Comparison of ENCODE assay signal across 8 cellular contexts in the genomic region with DNA sequence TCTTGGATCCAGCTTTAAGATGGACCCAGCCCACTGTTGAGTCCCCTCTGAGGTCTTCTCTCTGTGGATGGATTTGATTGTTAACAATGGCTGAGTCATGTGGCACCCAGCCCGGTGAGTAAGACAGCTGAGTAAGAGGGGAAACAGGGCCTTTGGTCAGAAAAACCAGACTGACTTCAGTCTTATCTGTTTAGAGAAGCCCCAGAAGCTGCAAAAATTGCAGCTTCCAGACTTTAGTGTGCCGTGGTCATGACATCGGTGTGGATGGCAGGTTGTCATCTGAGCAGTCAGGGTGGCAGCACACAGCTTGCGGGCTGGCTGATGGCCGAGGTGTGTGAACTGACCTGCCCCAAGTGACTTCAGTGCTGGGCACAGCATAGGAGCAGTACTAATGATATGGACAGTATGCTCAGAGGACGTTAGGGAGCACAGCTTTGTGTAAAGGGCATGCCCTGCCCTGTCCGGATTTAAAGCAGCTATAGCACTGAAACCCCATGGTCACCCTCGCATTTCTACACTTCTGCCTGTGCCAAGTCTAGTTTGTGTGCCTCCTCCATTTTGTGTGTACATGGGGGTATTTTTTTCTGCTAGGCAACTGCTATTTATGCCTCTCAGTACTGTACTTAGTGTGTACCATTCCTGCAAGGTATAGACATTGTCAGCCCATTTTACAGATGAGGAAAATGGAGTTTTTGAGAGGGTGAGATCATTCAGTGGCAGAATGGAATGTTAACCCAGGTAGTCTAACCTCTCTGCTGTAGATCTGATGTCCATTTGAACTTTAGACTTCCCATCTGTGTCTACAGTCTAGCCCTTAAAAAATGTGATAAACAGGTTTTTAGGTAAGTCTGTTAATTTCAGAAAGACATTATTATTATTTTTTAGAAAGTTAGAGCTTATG. TPM values are rescaled to one million over a fixed set of nuclear protein-coding genes. Genes with fewer than 3 reads are reported as not detected.
DNase-seq lines count a peak whose midpoint lies in the region; ATAC-seq and TF ChIP-seq lines count a peak whose summit lies in the region.

No MANE protein-coding gene starts in this region.

- H3K27ac Mint-ChIP-seq in HFFc6 (peak overlapping the region; percentile 89), type B pancreatic cell (peak overlapping the region; percentile 88)
- no peak overlapping the region for H3K27ac Mint-ChIP-seq in activated CD4-positive, alpha-beta T cell treated with anti-CD3 and anti-CD28 coated beads, Interleukin-2, amount 10 ng/mL, durations not matched to agents 24 days and 14 days

- DNase-seq in HFFc6 (peak; percentile 94), fibroblast of lung (ENCODE audit: low read depth in 2 of 2) (peak; percentile 95 to 99), non-pigmented ciliary epithelial cell (ENCODE audit: low read depth) (peak; percentile 93), type B pancreatic cell (ENCODE audit: extremely low spot score, unreplicated experiment) (no peak)
- DNase-seq in activated CD4-positive, alpha-beta T cell treated with anti-CD3 and anti-CD28 coated beads, Interleukin-2, amount 10 ng/mL, durations not matched to agents 24 days and 14 days, result peak; percentile 61

- H3K4me3 ChIP-seq in ACC112 (ENCODE audit: low read depth, low read length), result peak overlapping the region; percentile 43
- H3K4me3 ChIP-seq in fibroblast of lung (replicated peaks in 1 of 4; ENCODE audit: control extremely low read depth in 1 of 4, insufficient read depth in 1 of 4, low read depth in 3 of 4, low read length in 4 of 4), result no peak overlapping the region

- H3K4me2 ChIP-seq in fibroblast of lung (ENCODE audit: extremely low read depth, insufficient read depth, low read length), result peak overlapping the region; percentile 56

- H3K9me3 Mint-ChIP-seq in HFFc6 (no peaks in the 10 kb centered on the region), type B pancreatic cell (peaks cover 4% of the 10 kb centered on the region)
- no peaks in the 10 kb centered on the region for H3K9me3 Mint-ChIP-seq in activated CD4-positive, alpha-beta T cell treated with anti-CD3 and anti-CD28 coated beads, Interleukin-2, amount 10 ng/mL, durations not matched to agents 24 days and 14 days

- no peaks in the 10 kb centered on the region for H3K27me3 ChIP-seq in ACC112 (ENCODE audit: insufficient read depth, low read length)
- H3K27me3 ChIP-seq in fibroblast of lung (ENCODE audit: control insufficient read depth, insufficient read depth, low read length), result no peaks in the 10 kb centered on the region

- peaks cover under 1% of the 10 kb centered on the region; the same call in 1 of the 2 replicates for H3K27me3 Mint-ChIP-seq in HFFc6 (ENCODE audit: insufficient read depth)
- H3K27me3 Mint-ChIP-seq in activated CD4-positive, alpha-beta T cell treated with anti-CD3 and anti-CD28 coated beads, Interleukin-2, amount 10 ng/mL, durations not matched to agents 24 days and 14 days, result no peaks in the 10 kb centered on the region
- no peaks in the 10 kb centered on the region for H3K27me3 Mint-ChIP-seq in type B pancreatic cell

- no peak for TF ChIP-seq CTCF in HFFc6 (IDR thresholded peaks at IDR 0.05)
- TF ChIP-seq CTCF in fibroblast of lung (conservative IDR thresholded peaks at IDR 0.05 in 1 of 2, IDR thresholded peaks at IDR 0.05 in 1 of 2; ENCODE audit: low read depth in 1 of 2, low read length in 2 of 2), result no peak
- TF ChIP-seq CTCF in type B pancreatic cell (conservative IDR thresholded peaks at IDR 0.05), result no peak

- H3K27ac ChIP-seq in ACC112 (ENCODE audit: low read depth, low read length) (peak overlapping the region; percentile 94), fibroblast of lung (ENCODE audit: insufficient read depth, low read length) (peak overlapping the region; percentile 85)

- H3K36me3 Mint-ChIP-seq in HFFc6 (ENCODE audit: low read depth), result peaks cover 30% of the 10 kb centered on the region
- peaks cover 2% of the 10 kb centered on the region for H3K36me3 Mint-ChIP-seq in activated CD4-positive, alpha-beta T cell treated with anti-CD3 and anti-CD28 coated beads, Interleukin-2, amount 10 ng/mL, durations not matched to agents 24 days and 14 days (ENCODE audit: low read depth)
- H3K36me3 Mint-ChIP-seq in type B pancreatic cell, result peaks cover 16% of the 10 kb centered on the region

- H4K20me1 ChIP-seq in fibroblast of lung (ENCODE audit: control insufficient read depth, extremely low read depth, insufficient read depth, low read length), result no peaks in the 10 kb centered on the region

- peaks cover 3% of the 10 kb centered on the region; the same call in 1 of the 2 replicates for H3K36me3 ChIP-seq in ACC112 (ENCODE audit: insufficient read depth, low read length)
- H3K36me3 ChIP-seq in fibroblast of lung (ENCODE audit: control insufficient read depth, insufficient read depth, low read length), result no peaks in the 10 kb centered on the region

- H3K9me3 ChIP-seq in fibroblast of lung (ENCODE audit: control insufficient read depth, insufficient read depth, low read depth, low read length), result no peaks in the 10 kb centered on the region

- H3K4me3 Mint-ChIP-seq in HFFc6 (peak overlapping the region; percentile 41), type B pancreatic cell (peak overlapping the region; percentile 25)
- H3K4me3 Mint-ChIP-seq in activated CD4-positive, alpha-beta T cell treated with anti-CD3 and anti-CD28 coated beads, Interleukin-2, amount 10 ng/mL, durations not matched to agents 24 days and 14 days, result no peak overlapping the region

- H3K4me1 ChIP-seq in ACC112 (ENCODE audit: control insufficient read depth, insufficient read depth, low read length, unreplicated experiment) (peaks cover 61% of the 10 kb centered on the region), fibroblast of lung (ENCODE audit: control insufficient read depth, extremely low read depth, insufficient read depth, low read length) (peaks cover 42% of the 10 kb centered on the region)

- no peak overlapping the region for H3K9ac ChIP-seq in fibroblast of lung (ENCODE audit: insufficient read depth, low read length)

- ATAC-seq in HG02798 (IDR thresholded peaks at IDR 0.05; ENCODE audit: poor library complexity, unreplicated experiment) (no peak), HG03469 (IDR thresholded peaks at IDR 0.05; ENCODE audit: unreplicated experiment) (no peak)

- peaks cover 78% of the 10 kb centered on the region for H3K79me2 ChIP-seq in ACC112 (ENCODE audit: control insufficient read depth, insufficient read depth, low read length, unreplicated experiment)
- peaks cover 76% of the 10 kb centered on the region for H3K79me2 ChIP-seq in fibroblast of lung (ENCODE audit: control insufficient read depth, insufficient read depth, low read length)

- H3K4me1 Mint-ChIP-seq in HFFc6 (ENCODE audit: low read depth) (peaks cover 89% of the 10 kb centered on the region), type B pancreatic cell (ENCODE audit: unreplicated experiment) (peaks cover 60% of the 10 kb centered on the region)
- H3K4me1 Mint-ChIP-seq in activated CD4-positive, alpha-beta T cell treated with anti-CD3 and anti-CD28 coated beads, Interleukin-2, amount 10 ng/mL, durations not matched to agents 24 days and 14 days, result peaks cover 10% of the 10 kb centered on the region

- H2AFZ ChIP-seq in ACC112 (ENCODE audit: low read length, unreplicated experiment), result no peak overlapping the region
- no peak overlapping the region for H2AFZ ChIP-seq in fibroblast of lung (ENCODE audit: low read length)

- intact Hi-C loops in activated CD4-positive, alpha-beta T cell treated with anti-CD3 and anti-CD28 coated beads, Interleukin-2, amount 10 ng/mL, durations not matched to agents 24 days and 14 days (cut with micrococcal nuclease), result loop anchor here (1.0 kb wide), 1 partner anchor 17 kb away; no protein-coding TSS in a partner anchor

RNA-seq across cellular contexts. Expression of a gene that starts 44.4 kb away (rescaled TPM):
- total RNA-seq in HFFc6 (2021; fragmentation: NEBNext Ultra II Directional; extraction: Animal tissue kit (Norgen Biotek cat#: 25700)), result 100 to 1,000 TPM in 3 of 6 experiments, 10 to 100 TPM in 3; 93.8 to 117 (median 98.7) TPM
- total RNA-seq in activated CD4-positive, alpha-beta T cell treated with anti-CD3 and anti-CD28 coated beads, Interleukin-2, amount 10 ng/mL, durations not matched to agents 24 days and 14 days, result 22.8 and 23.9 TPM in 2 replicates
- total RNA-seq in fibroblast of lung (51.6 and 81.7 TPM in 2 replicates), type B pancreatic cell (ENCODE audit: low replicate concordance) (204 and 295 TPM in 2 replicates)
- polyA plus RNA-seq in fibroblast of lung, result 47.9 and 105 TPM in 2 replicates
- 58.4 and 119 TPM in 2 replicates for polyA plus RNA-seq in fibroblast of lung (2012)
- polyA minus RNA-seq in fibroblast of lung (ENCODE audit: low replicate concordance), result 157 and 358 TPM in 2 replicates
